ENCODE assay signal across 8 cellular contexts in genomic region chr13:98575009-98575866, GRCh38. TPM values are rescaled to one million over a fixed set of nuclear protein-coding genes. Genes with fewer than 3 reads are reported as not detected.
DNase-seq lines count a peak whose midpoint lies in the region; ATAC-seq and TF ChIP-seq lines count a peak whose summit lies in the region.

No MANE protein-coding gene starts in this region.

- WGBS in IMR-90 (ENCODE audit: extremely low coverage in 2 of 2, insufficient read length in 1 of 2), 2 experiments: 0% methylated on average over 2 of the region's 10 CpGs; no CpG with 5 or more reads in 1 of the 2 experiments
- 24 to 31% methylated on average over 10 of the region's 10 CpGs for WGBS in body of pancreas, 2 donors

- peak; percentile 23; the same call in 1 of the 2 replicates for TF ChIP-seq RAD21 in IMR-90 (IDR thresholded peaks at IDR 0.05; ENCODE audit: low read length)

- ATAC-seq in IMR-90 (ENCODE audit: low read depth) (no peak), body of pancreas (no peak), GM21786 (IDR thresholded peaks at IDR 0.05; ENCODE audit: unreplicated experiment) (no peak)

- H2BK20ac ChIP-seq in IMR-90 (ENCODE audit: low read depth, low read length): 0 out of 2 replicates have a peak overlapping the region, but pooled peaks have one; percentile 39

- in situ Hi-C loops in IMR-90 (cut with MboI; ENCODE audit: low sequenced_read_pairs): loop anchor here (5.0 kb wide), 1 partner anchor 77 kb away; no protein-coding TSS in a partner anchor

- H3K9me3 ChIP-seq in IMR-90 (ENCODE audit: control insufficient read depth, insufficient read depth, low read length) (no peaks in the 10 kb centered on the region), body of pancreas (no peaks in the 10 kb centered on the region)

- peaks cover 71% of the 10 kb centered on the region for H3K4me1 Mint-ChIP-seq in mesothelial cell of epicardium

- no peaks in the 10 kb centered on the region for H3K9me3 Mint-ChIP-seq in mesothelial cell of epicardium

- intact Hi-C loops in IMR-90 (cut with micrococcal nuclease): loop anchor here (5.0 kb wide), 4 partner anchors 68 to 267 kb away; no protein-coding TSS in a partner anchor
- intact Hi-C loops in body of pancreas (cut with DNase I): no loop called here

- peak overlapping the region; percentile 95 for H3K23ac ChIP-seq in IMR-90 (ENCODE audit: low read depth, low read length)

- no peaks in the 10 kb centered on the region for H3K27me3 Mint-ChIP-seq in mesothelial cell of epicardium (ENCODE audit: low read depth)

- peak overlapping the region; percentile 95 for H3K27ac Mint-ChIP-seq in mesothelial cell of epicardium

- peak overlapping the region; percentile 74 for H3K18ac ChIP-seq in IMR-90 (ENCODE audit: low read depth, low read length)

- H4K5ac ChIP-seq in IMR-90 (ENCODE audit: low read depth, low read length): peak overlapping the region; percentile 56

- peak overlapping the region; percentile 74 for H3K56ac ChIP-seq in IMR-90 (ENCODE audit: extremely low read depth, insufficient read depth, low read length)

- no peak for TF ChIP-seq POLR2A in IMR-90 (IDR thresholded peaks at IDR 0.05; ENCODE audit: low read depth, low read length)
- TF ChIP-seq POLR2A in body of pancreas (IDR thresholded peaks at IDR 0.05): no peak

- H3K9me1 ChIP-seq in IMR-90 (ENCODE audit: insufficient read depth, low read length): peaks cover 13% of the 10 kb centered on the region

- peaks cover 58% of the 10 kb centered on the region for H4K20me1 ChIP-seq in IMR-90 (ENCODE audit: insufficient read depth, low read length)

- DNase-seq in IMR-90 (no peak), body of pancreas (no peak), mesothelial cell of epicardium (ENCODE audit: low spot score in 2 of 2, unreplicated experiment in 2 of 2) (no peak), NCI-H2081 treated with DMSO at 0.1 percent for 48 hours (lab: John Stamatoyannopoulos, UW) (no peak), DMS114 treated with DMSO at 0.1 percent for 48 hours (lab: John Stamatoyannopoulos, UW; ENCODE audit: unreplicated experiment) (no peak)
- DNase-seq in activated effector memory CD4-positive, alpha-beta T cell treated with Interleukin-2 at 50 U/mL for 16 hours: no peak

- H3K4me3 Mint-ChIP-seq in mesothelial cell of epicardium: peak overlapping the region; percentile 82

- peaks cover 12 to 56% of the 10 kb centered on the region in 2 experiments for H3K79me1 ChIP-seq in IMR-90 (ENCODE audit: low read depth in 1 of 2, low read length in 2 of 2)

- H3K4me3 ChIP-seq in ACC112 (ENCODE audit: low read depth, low read length): peak overlapping the region; percentile 85
- H3K4me3 ChIP-seq in IMR-90 (ENCODE audit: insufficient read depth, low read depth, low read length): peak overlapping the region; percentile 74
- peak overlapping the region in 1 of 2 donors; percentile 95 for H3K4me3 ChIP-seq in body of pancreas

- CTCF ChIA-PET in IMR-90 (lab: Yijun Ruan, JAX): no interaction called here

- BruUV-seq in IMR-90 (replicated peaks; lab: Mats Ljungman, UMichigan): TSS peak; percentile 40

- H4K91ac ChIP-seq in IMR-90 (ENCODE audit: insufficient read depth, low read depth, low read length): no peak overlapping the region

- dilution Hi-C loops in IMR-90 (cut with HindIII; ENCODE audit: low sequenced_read_pairs, unreplicated experiment): no loop called here

- H3K4me2 ChIP-seq in IMR-90 (ENCODE audit: low read depth, low read length): peak overlapping the region; percentile 93

- peak overlapping the region; percentile 96 for H3K14ac ChIP-seq in IMR-90 (replicated peaks; ENCODE audit: low read depth, low read length)

- H3K4me1 ChIP-seq in ACC112 (ENCODE audit: control insufficient read depth, insufficient read depth, low read length, unreplicated experiment) (peaks cover 52% of the 10 kb centered on the region), IMR-90 (ENCODE audit: control insufficient read depth, insufficient read depth, low read length) (peaks cover 12% of the 10 kb centered on the region), body of pancreas (peaks cover 58% of the 10 kb centered on the region)

- peak overlapping the region; percentile 69; the same call in 1 of the 2 replicates for H3K27ac ChIP-seq in ACC112 (ENCODE audit: low read depth, low read length)
- H3K27ac ChIP-seq in IMR-90 (ENCODE audit: insufficient read depth, low read length): peak overlapping the region; percentile 73
- H3K27ac ChIP-seq in body of pancreas: peak overlapping the region in 3 of 4 donors; percentile 89 to 94 (median 91)

- H2BK5ac ChIP-seq in IMR-90 (ENCODE audit: low read depth, low read length, poor library complexity, severe bottlenecking): peak overlapping the region; percentile 87

- H4K8ac ChIP-seq in IMR-90 (ENCODE audit: low read depth in 2 of 2, low read length in 2 of 2): peak overlapping the region in 1 of 2 experiments; percentile 11; a peak in 1 of 4 replicates

- H3K36me3 ChIP-seq in ACC112 (ENCODE audit: insufficient read depth, low read length): no peaks in the 10 kb centered on the region
- H3K36me3 ChIP-seq in IMR-90 (ENCODE audit: control insufficient read depth, insufficient read depth, low read length): no peaks in the 10 kb centered on the region
- H3K36me3 ChIP-seq in body of pancreas (replicated peaks in 1 of 2; ENCODE audit: insufficient read depth in 1 of 2, low read depth in 2 of 2): no peaks in the 10 kb centered on the region

- H3K9ac ChIP-seq in IMR-90 (ENCODE audit: low read depth, low read length): peak overlapping the region; percentile 95

- peaks cover 64% of the 10 kb centered on the region for H3K79me2 ChIP-seq in ACC112 (ENCODE audit: control insufficient read depth, insufficient read depth, low read length, unreplicated experiment)

- H2AFZ ChIP-seq in ACC112 (ENCODE audit: low read length, unreplicated experiment) (no peak overlapping the region), IMR-90 (replicated peaks; ENCODE audit: low read length, poor library complexity) (no peak overlapping the region)

- H2BK120ac ChIP-seq in IMR-90 (ENCODE audit: low read depth, low read length): peak overlapping the region; percentile 66

- no peak overlapping the region for H2BK15ac ChIP-seq in IMR-90 (ENCODE audit: low read depth, low read length)

- peak overlapping the region; percentile 83 for H3K4ac ChIP-seq in IMR-90 (ENCODE audit: low read depth, low read length)

- no peaks in the 10 kb centered on the region for H3K36me3 Mint-ChIP-seq in mesothelial cell of epicardium

- TF ChIP-seq CTCF in IMR-90 (conservative IDR thresholded peaks at IDR 0.05; ENCODE audit: low read depth, low read length) (no peak), body of pancreas (IDR thresholded peaks at IDR 0.05) (no peak), mesothelial cell of epicardium (IDR thresholded peaks at IDR 0.05; ENCODE audit: unreplicated experiment) (no peak)

- peak overlapping the region; percentile 6 for H2AK9ac ChIP-seq in IMR-90 (replicated peaks; ENCODE audit: low read depth, low read length, poor library complexity)

- H3K27me3 ChIP-seq in ACC112 (ENCODE audit: insufficient read depth, low read length) (no peaks in the 10 kb centered on the region), IMR-90 (ENCODE audit: control insufficient read depth, insufficient read depth, low read length) (no peaks in the 10 kb centered on the region), body of pancreas (no peaks in the 10 kb centered on the region)

- H2AK5ac ChIP-seq in IMR-90 (ENCODE audit: low read depth, low read length): peak overlapping the region; percentile 36

- POLR2A ChIA-PET in IMR-90 (lab: Charles Lee; ENCODE audit: unreplicated experiment): no interaction called here

TF ChIP-seq in IMR-90, 13 proteins besides CTCF, POLR2A, EP300 and RAD21:
- TF ChIP-seq CHD1 (IDR thresholded peaks at IDR 0.05; ENCODE audit: low read depth, low read length): no peak
- TF ChIP-seq MAFK (IDR thresholded peaks at IDR 0.05; ENCODE audit: low read depth, low read length): no peak
- TF ChIP-seq RFX5 (IDR thresholded peaks at IDR 0.05; ENCODE audit: low read depth, low read length): no peak
- no peak for TF ChIP-seq CEBPB (IDR thresholded peaks at IDR 0.05; ENCODE audit: low read depth, low read length)

RNA-seq across cellular contexts. Expression of gene STK24, which starts 1.7 kb away (rescaled TPM):
- total RNA-seq in IMR-90 (2012; rRNA removed): 29.2 and 36.1 TPM in 2 replicates
- polyA plus RNA-seq in IMR-90 (2012; rRNA removed): 26.8 and 43.4 TPM in 2 replicates
- 18.4 and 23.4 TPM in 2 replicates for polyA plus RNA-seq in IMR-90 (2012; cell fraction: cytosol; rRNA removed)
- polyA plus RNA-seq in IMR-90 (2012; cell fraction: nucleus; rRNA removed; ENCODE audit: low replicate concordance): 12.5 and 39.5 TPM in 2 replicates
- 10 to 100 TPM; 35.0 to 56.7 TPM for total RNA-seq in body of pancreas
- 85.4 to 92.1 TPM (median 88.4 TPM) in 3 replicates for total RNA-seq in mesothelial cell of epicardium
